In the genomic region with DNA sequence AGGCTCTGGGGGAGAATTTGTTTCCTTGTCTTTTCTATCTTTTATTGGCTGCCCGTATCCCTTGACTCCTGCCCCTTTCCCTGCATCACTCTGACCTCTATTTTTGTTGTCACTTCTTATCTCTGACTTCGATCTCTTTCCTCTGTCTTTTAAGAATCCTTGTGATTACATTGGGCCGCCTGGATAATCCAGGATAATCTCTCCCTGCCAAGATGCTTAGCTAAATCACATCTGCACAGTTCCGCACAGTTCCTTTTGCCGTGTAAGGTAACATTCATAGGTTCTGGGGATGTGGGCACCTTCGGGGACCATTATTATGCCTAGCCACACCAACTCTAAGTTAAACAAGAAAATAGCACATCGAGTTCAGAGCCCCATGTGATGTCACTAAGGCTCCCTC, we compare ENCODE assay signal across 14 cellular contexts.
DNase-seq lines count a peak whose midpoint lies in the region; ATAC-seq and TF ChIP-seq lines count a peak whose summit lies in the region.
"Had no signal": no experiment of that assay in that cellular context is flagged by ENCODE, and none has a peak within 500 bp of the region (broad histone marks: within the 10 kb centered on the region; RNA-seq: fewer than 3 reads in every experiment).

No MANE protein-coding gene starts in this region.

- no peaks in the 10 kb centered on the region for H3K9me2 ChIP-seq in GM23338 (ENCODE audit: insufficient read depth)

- H3K4me3 ChIP-seq in GM23338 (no peak overlapping the region), mesendoderm (ENCODE audit: low read length) (no peak overlapping the region)
- H3K4me3 ChIP-seq: BLaER1 treated with 17β-estradiol and CSF1 and Interleukin-3, amounts not matched to agents 10 nM and 100 nM; GM23248 had no signal

- WGBS in mesendoderm (ENCODE audit: extremely low coverage, insufficient coverage, low lambda C conversion rate), result no CpG with 5 or more reads among the region's 7 CpGs

- no peak for DNase-seq in GM23338 (ENCODE audit: low spot score)
- DNase-seq in NCI-H82 treated with DMSO at 0.1 percent for 48 hours (lab: John Stamatoyannopoulos, UW; ENCODE audit: unreplicated experiment), result peak; percentile 95
- peak; percentile 11 for DNase-seq in mesendoderm
- DNase-seq in stimulated activated CD4-positive, alpha-beta T cell treated with anti-CD3 and anti-CD28 coated beads, Interleukin-15, amount 100 ng/mL, for 24 hours, result no peak
- DNase-seq: Calu3; CD8-positive, alpha-beta T cell; GM23248; HCEC 1CT; IMR-90 had no signal

- no peak overlapping the region for H2BK5ac ChIP-seq in mesendoderm (ENCODE audit: low read length)

- H3K4me2 ChIP-seq in GM23338 (no peak overlapping the region), mesendoderm (ENCODE audit: low read length) (no peak overlapping the region)
- H3K4me2 ChIP-seq: BLaER1 treated with 17β-estradiol and CSF1 and Interleukin-3, amounts not matched to agents 10 nM and 100 nM had no signal

- no peak overlapping the region for H3K4ac ChIP-seq in mesendoderm (ENCODE audit: low read depth, low read length)

- H2AK5ac ChIP-seq in mesendoderm (ENCODE audit: low read length), result no peak overlapping the region

- no peaks in the 10 kb centered on the region for H3K4me1 Mint-ChIP-seq in GM23338
- H3K4me1 Mint-ChIP-seq: B cell had no signal

- H4K5ac ChIP-seq in mesendoderm (ENCODE audit: low read length), result no peak overlapping the region

- H3F3A ChIP-seq in GM23338 (replicated peaks; ENCODE audit: low read depth), result no peaks in the 10 kb centered on the region

- no peak overlapping the region for H4K8ac ChIP-seq in mesendoderm (ENCODE audit: low read depth, low read length)

- no peaks in the 10 kb centered on the region for H3K27me3 Mint-ChIP-seq in GM23338 (ENCODE audit: insufficient read depth, low read depth, poor library complexity)
- H3K27me3 Mint-ChIP-seq: B cell had no signal

- no peaks in the 10 kb centered on the region for H3K79me2 ChIP-seq in GM23338 (replicated peaks; ENCODE audit: insufficient read depth)
- no peaks in the 10 kb centered on the region for H3K79me2 ChIP-seq in mesendoderm (ENCODE audit: control insufficient read depth, insufficient read depth, low read length)

- no peak overlapping the region for H3K56ac ChIP-seq in mesendoderm (ENCODE audit: low read length)

- peaks cover 3% of the 10 kb centered on the region; the same call in 1 of the 3 replicates for H3K9me3 Mint-ChIP-seq in GM23338

- no peak overlapping the region for H2BK15ac ChIP-seq in mesendoderm (replicated peaks; ENCODE audit: low read depth)

- H3K36me3 ChIP-seq in GM23338 (ENCODE audit: insufficient read depth) (no peaks in the 10 kb centered on the region), mesendoderm (ENCODE audit: control insufficient read depth, insufficient read depth, low read length) (no peaks in the 10 kb centered on the region)
- H3K36me3 ChIP-seq: BLaER1 treated with 17β-estradiol and CSF1 and Interleukin-3, amounts not matched to agents 10 nM and 100 nM had no signal

- TF ChIP-seq CTCF in GM23338 (conservative IDR thresholded peaks at IDR 0.05; ENCODE audit: low read depth in 2 of 2), result no peak

- no peak overlapping the region for H3K27ac Mint-ChIP-seq in GM23338
- H3K27ac Mint-ChIP-seq: B cell; CD8-positive, alpha-beta T cell had no signal

- H2BK120ac ChIP-seq in mesendoderm (ENCODE audit: low read depth, low read length), result no peak overlapping the region

- no peaks in the 10 kb centered on the region for H3K79me1 ChIP-seq in mesendoderm (ENCODE audit: low read length)

- H3K27ac ChIP-seq in GM23338 (ENCODE audit: low read depth) (no peak overlapping the region), mesendoderm (ENCODE audit: low read depth, low read length) (no peak overlapping the region)
- H3K27ac ChIP-seq: BLaER1 treated with 17β-estradiol and CSF1 and Interleukin-3, amounts not matched to agents 10 nM and 100 nM; GM23248 had no signal

- no peak overlapping the region for H3K4me3 Mint-ChIP-seq in GM23338
- H3K4me3 Mint-ChIP-seq: B cell; CD8-positive, alpha-beta T cell had no signal

- no peaks in the 10 kb centered on the region for H3K4me1 ChIP-seq in GM23338 (ENCODE audit: insufficient read depth)
- H3K4me1 ChIP-seq in mesendoderm (ENCODE audit: control insufficient read depth, low read depth, low read length), result no peaks in the 10 kb centered on the region
- H3K4me1 ChIP-seq: BLaER1 treated with 17β-estradiol and CSF1 and Interleukin-3, amounts not matched to agents 10 nM and 100 nM had no signal

- no peak overlapping the region for H3K23ac ChIP-seq in mesendoderm (ENCODE audit: low read length)

- no peak overlapping the region for H3K18ac ChIP-seq in mesendoderm (ENCODE audit: low read length)

- H3K9ac ChIP-seq in mesendoderm (ENCODE audit: low read length), result no peak overlapping the region
- H3K9ac ChIP-seq: BLaER1 treated with 17β-estradiol and CSF1 and Interleukin-3, amounts not matched to agents 10 nM and 100 nM; GM23248 had no signal

- no peak for ATAC-seq in GM23338
- ATAC-seq in HG03439 (IDR thresholded peaks at IDR 0.05; ENCODE audit: unreplicated experiment), result no peak
- no peak for ATAC-seq in HG03025 (IDR thresholded peaks at IDR 0.05; ENCODE audit: low FRiP score, unreplicated experiment)
- ATAC-seq in GM21423 (IDR thresholded peaks at IDR 0.05; ENCODE audit: unreplicated experiment), result no peak
- ATAC-seq: CD8-positive, alpha-beta T cell had no signal

- H2AFZ ChIP-seq in GM23338, result peak overlapping the region; percentile 74
- H2AFZ ChIP-seq: GM23248 had no signal

- H3K27me3 ChIP-seq in GM23338 (ENCODE audit: insufficient read depth) (no peaks in the 10 kb centered on the region), mesendoderm (ENCODE audit: insufficient read depth, low read length, poor library complexity) (no peaks in the 10 kb centered on the region)
- H3K27me3 ChIP-seq: BLaER1 treated with 17β-estradiol and CSF1 and Interleukin-3, amounts not matched to agents 10 nM and 100 nM had no signal

- H3K36me3 Mint-ChIP-seq in GM23338 (ENCODE audit: low read depth), result no peaks in the 10 kb centered on the region
- H3K36me3 Mint-ChIP-seq: CD8-positive, alpha-beta T cell had no signal

- no peaks in the 10 kb centered on the region for H4K20me1 ChIP-seq in GM23338 (replicated peaks; ENCODE audit: insufficient read depth)
- H4K20me1 ChIP-seq: BLaER1 treated with 17β-estradiol and CSF1 and Interleukin-3, amounts not matched to agents 10 nM and 100 nM had no signal

TF ChIP-seq in GM23338, 12 proteins besides CTCF, POLR2A, EP300 and RAD21 (continues in another document):
- no peak for TF ChIP-seq EZH2 (IDR thresholded peaks at IDR 0.05; ENCODE audit: low read depth, unreplicated experiment)
- TF ChIP-seq POLR2AphosphoS5 (IDR thresholded peaks at IDR 0.05; ENCODE audit: low read depth), result no peak
- no peak for TF ChIP-seq REST (IDR thresholded peaks at IDR 0.05; ENCODE audit: unreplicated experiment)
- TF ChIP-seq CREB1 (CRISPR knock-in tag; IDR thresholded peaks at IDR 0.05; ENCODE audit: low read depth), result no peak
- TF ChIP-seq STAT1 (IDR thresholded peaks at IDR 0.05; ENCODE audit: unreplicated experiment), result no peak
- TF ChIP-seq JUNB (IDR thresholded peaks at IDR 0.05; ENCODE audit: unreplicated experiment), result no peak

Comparison
In these comparisons a context has a peak if more than half of its experiments do, and no peak if none do; other contexts are left out.
1. DNase-seq: peak in NCI-H82 treated with DMSO at 0.1 percent for 48 hours (single experiment) and mesendoderm (single experiment); none in GM23338 (single experiment) and stimulated activated CD4-positive, alpha-beta T cell treated with anti-CD3 and anti-CD28 coated beads, Interleukin-15, amount 100 ng/mL, for 24 hours (single experiment).